1 cellular context compared by ENCODE assay signal in genomic region chr21:46324390-46325072, GRCh38.
TF ChIP-seq lines count a peak whose summit lies in the region.

No MANE protein-coding gene starts in this region.

TF ChIP-seq in K562, 482 proteins besides CTCF, POLR2A, EP300 and RAD21 (continues in another document):
- TF ChIP-seq, protein P1, sequence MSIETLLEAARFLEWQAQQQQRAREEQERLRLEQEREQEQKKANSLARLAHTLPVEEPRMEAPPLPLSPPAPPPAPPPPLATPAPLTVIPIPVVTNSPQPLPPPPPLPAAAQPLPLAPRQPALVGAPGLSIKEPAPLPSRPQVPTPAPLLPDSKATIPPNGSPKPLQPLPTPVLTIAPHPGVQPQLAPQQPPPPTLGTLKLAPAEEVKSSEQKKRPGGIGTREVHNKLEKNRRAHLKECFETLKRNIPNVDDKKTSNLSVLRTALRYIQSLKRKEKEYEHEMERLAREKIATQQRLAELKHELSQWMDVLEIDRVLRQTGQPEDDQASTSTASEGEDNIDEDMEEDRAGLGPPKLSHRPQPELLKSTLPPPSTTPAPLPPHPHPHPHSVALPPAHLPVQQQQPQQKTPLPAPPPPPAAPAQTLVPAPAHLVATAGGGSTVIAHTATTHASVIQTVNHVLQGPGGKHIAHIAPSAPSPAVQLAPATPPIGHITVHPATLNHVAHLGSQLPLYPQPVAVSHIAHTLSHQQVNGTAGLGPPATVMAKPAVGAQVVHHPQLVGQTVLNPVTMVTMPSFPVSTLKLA (conservative IDR thresholded peaks at IDR 0.05), result no peak
- TF ChIP-seq ZNF384 (IDR thresholded peaks at IDR 0.05; ENCODE audit: low read depth, low read length), result no peak
- TF ChIP-seq, protein P2, sequence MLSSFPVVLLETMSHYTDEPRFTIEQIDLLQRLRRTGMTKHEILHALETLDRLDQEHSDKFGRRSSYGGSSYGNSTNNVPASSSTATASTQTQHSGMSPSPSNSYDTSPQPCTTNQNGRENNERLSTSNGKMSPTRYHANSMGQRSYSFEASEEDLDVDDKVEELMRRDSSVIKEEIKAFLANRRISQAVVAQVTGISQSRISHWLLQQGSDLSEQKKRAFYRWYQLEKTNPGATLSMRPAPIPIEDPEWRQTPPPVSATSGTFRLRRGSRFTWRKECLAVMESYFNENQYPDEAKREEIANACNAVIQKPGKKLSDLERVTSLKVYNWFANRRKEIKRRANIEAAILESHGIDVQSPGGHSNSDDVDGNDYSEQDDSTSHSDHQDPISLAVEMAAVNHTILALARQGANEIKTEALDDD (IDR thresholded peaks at IDR 0.05), result no peak
- no peak for TF ChIP-seq ZNF124 (CRISPR knock-in tag; IDR thresholded peaks at IDR 0.05)
- TF ChIP-seq SP1 (CRISPR knock-in tag; IDR thresholded peaks at IDR 0.05), result peak; percentile 36; the same call in 1 of the 2 replicates
- TF ChIP-seq ZZZ3 (IDR thresholded peaks at IDR 0.05), result no peak
- no peak for TF ChIP-seq HEY1 (CRISPR knock-in tag; IDR thresholded peaks at IDR 0.05; ENCODE audit: borderline replicate concordance)
- TF ChIP-seq TOE1 (IDR thresholded peaks at IDR 0.05; ENCODE audit: borderline replicate concordance), result peak; percentile 26; the same call in 1 of the 2 replicates
- no peak for TF ChIP-seq TOE1 (CRISPR knock-in tag; IDR thresholded peaks at IDR 0.05; ENCODE audit: borderline replicate concordance, low read depth)
- TF ChIP-seq FOXP1 (CRISPR knock-in tag; IDR thresholded peaks at IDR 0.05), result no peak
- no peak for TF ChIP-seq JUNB (CRISPR knock-in tag; conservative IDR thresholded peaks at IDR 0.05)
- peak; percentile 28 for TF ChIP-seq CCNT2 (IDR thresholded peaks at IDR 0.05; ENCODE audit: borderline replicate concordance, extremely low read depth, insufficient read length, low read depth, low read length)
- TF ChIP-seq POLR2AphosphoS5 (IDR thresholded peaks at IDR 0.05; ENCODE audit: control insufficient read depth, insufficient read depth, low read depth, low read length), result peak; percentile 50; the same call in 1 of the 2 replicates
- no peak for TF ChIP-seq CBFA2T3 (IDR thresholded peaks at IDR 0.05)
- TF ChIP-seq, protein P3, sequence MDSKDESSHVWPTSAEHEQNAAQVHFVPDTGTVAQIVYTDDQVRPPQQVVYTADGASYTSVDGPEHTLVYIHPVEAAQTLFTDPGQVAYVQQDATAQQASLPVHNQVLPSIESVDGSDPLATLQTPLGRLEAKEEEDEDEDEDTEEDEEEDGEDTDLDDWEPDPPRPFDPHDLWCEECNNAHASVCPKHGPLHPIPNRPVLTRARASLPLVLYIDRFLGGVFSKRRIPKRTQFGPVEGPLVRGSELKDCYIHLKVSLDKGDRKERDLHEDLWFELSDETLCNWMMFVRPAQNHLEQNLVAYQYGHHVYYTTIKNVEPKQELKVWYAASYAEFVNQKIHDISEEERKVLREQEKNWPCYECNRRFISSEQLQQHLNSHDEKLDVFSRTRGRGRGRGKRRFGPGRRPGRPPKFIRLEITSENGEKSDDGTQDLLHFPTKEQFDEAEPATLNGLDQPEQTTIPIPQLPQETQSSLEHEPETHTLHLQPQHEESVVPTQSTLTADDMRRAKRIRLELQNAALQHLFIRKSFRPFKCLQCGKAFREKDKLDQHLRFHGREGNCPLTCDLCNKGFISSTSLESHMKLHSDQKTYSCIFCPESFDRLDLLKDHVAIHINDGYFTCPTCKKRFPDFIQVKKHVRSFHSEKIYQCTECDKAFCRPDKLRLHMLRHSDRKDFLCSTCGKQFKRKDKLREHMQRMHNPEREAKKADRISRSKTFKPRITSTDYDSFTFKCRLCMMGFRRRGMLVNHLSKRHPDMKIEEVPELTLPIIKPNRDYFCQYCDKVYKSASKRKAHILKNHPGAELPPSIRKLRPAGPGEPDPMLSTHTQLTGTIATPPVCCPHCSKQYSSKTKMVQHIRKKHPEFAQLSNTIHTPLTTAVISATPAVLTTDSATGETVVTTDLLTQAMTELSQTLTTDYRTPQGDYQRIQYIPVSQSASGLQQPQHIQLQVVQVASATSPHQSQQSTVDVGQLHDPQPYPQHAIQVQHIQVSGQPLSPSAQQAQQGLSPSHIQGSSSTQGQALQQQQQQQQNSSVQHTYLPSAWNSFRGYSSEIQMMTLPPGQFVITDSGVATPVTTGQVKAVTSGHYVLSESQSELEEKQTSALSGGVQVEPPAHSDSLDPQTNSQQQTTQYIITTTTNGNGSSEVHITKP (IDR thresholded peaks at IDR 0.05; ENCODE audit: partially characterized antibody), result no peak
- TF ChIP-seq, protein P4, sequence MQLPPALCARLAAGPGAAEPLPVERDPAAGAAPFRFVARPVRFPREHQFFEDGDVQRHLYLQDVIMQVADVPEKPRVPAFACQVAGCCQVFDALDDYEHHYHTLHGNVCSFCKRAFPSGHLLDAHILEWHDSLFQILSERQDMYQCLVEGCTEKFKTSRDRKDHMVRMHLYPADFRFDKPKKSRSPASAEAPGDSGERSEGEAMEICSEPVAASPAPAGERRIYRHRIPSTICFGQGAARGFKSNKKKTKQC (CRISPR knock-in tag; IDR thresholded peaks at IDR 0.05), result no peak
- TF ChIP-seq, protein P5, sequence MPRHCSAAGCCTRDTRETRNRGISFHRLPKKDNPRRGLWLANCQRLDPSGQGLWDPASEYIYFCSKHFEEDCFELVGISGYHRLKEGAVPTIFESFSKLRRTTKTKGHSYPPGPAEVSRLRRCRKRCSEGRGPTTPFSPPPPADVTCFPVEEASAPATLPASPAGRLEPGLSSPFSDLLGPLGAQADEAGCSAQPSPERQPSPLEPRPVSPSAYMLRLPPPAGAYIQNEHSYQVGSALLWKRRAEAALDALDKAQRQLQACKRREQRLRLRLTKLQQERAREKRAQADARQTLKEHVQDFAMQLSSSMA (CRISPR knock-in tag; IDR thresholded peaks at IDR 0.05), result 0 out of 2 replicates have a peak, but pooled peaks have one; percentile 41
- TF ChIP-seq ZNF766 (CRISPR knock-in tag; conservative IDR thresholded peaks at IDR 0.05), result peak; percentile 46; the same call in 1 of the 2 replicates
- TF ChIP-seq SP2 (IDR thresholded peaks at IDR 0.05; ENCODE audit: extremely low read depth, low read depth, low read length, poor library complexity, severe bottlenecking), result peak; percentile 46
- TF ChIP-seq ZSCAN32 (CRISPR knock-in tag; IDR thresholded peaks at IDR 0.05), result no peak
- TF ChIP-seq ZNF239 (CRISPR knock-in tag; IDR thresholded peaks at IDR 0.05), result no peak; the same call in 1 of the 2 replicates
- no peak for TF ChIP-seq ZNF668 (CRISPR knock-in tag; IDR thresholded peaks at IDR 0.05)
- TF ChIP-seq HDAC8 (tag; IDR thresholded peaks at IDR 0.05), result no peak
- TF ChIP-seq, protein P6, sequence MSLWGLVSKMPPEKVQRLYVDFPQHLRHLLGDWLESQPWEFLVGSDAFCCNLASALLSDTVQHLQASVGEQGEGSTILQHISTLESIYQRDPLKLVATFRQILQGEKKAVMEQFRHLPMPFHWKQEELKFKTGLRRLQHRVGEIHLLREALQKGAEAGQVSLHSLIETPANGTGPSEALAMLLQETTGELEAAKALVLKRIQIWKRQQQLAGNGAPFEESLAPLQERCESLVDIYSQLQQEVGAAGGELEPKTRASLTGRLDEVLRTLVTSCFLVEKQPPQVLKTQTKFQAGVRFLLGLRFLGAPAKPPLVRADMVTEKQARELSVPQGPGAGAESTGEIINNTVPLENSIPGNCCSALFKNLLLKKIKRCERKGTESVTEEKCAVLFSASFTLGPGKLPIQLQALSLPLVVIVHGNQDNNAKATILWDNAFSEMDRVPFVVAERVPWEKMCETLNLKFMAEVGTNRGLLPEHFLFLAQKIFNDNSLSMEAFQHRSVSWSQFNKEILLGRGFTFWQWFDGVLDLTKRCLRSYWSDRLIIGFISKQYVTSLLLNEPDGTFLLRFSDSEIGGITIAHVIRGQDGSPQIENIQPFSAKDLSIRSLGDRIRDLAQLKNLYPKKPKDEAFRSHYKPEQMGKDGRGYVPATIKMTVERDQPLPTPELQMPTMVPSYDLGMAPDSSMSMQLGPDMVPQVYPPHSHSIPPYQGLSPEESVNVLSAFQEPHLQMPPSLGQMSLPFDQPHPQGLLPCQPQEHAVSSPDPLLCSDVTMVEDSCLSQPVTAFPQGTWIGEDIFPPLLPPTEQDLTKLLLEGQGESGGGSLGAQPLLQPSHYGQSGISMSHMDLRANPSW (CRISPR knock-in tag; IDR thresholded peaks at IDR 0.05), result no peak
- TF ChIP-seq KDM5B (IDR thresholded peaks at IDR 0.05; ENCODE audit: insufficient replicate concordance, low read depth, low read length), result peak; percentile 82
- TF ChIP-seq KLF16 (IDR thresholded peaks at IDR 0.05), result no peak
- no peak for TF ChIP-seq NFE2L1 (tag; IDR thresholded peaks at IDR 0.05; ENCODE audit: borderline replicate concordance, low read depth)
- TF ChIP-seq MCM7 (IDR thresholded peaks at IDR 0.05), result no peak
- TF ChIP-seq SREBF2 (CRISPR knock-in tag; IDR thresholded peaks at IDR 0.05), result no peak
- no peak for TF ChIP-seq IFI16 (CRISPR knock-in tag; IDR thresholded peaks at IDR 0.05)
- TF ChIP-seq ATF3 (IDR thresholded peaks at IDR 0.05), result no peak
- no peak for TF ChIP-seq ATF3 (CRISPR knock-in tag; conservative IDR thresholded peaks at IDR 0.05)
- no peak for TF ChIP-seq EWSR1 (IDR thresholded peaks at IDR 0.05; ENCODE audit: borderline replicate concordance, low read depth, partially characterized antibody)
- no peak for TF ChIP-seq ZBTB49 (CRISPR knock-in tag; IDR thresholded peaks at IDR 0.05; ENCODE audit: borderline replicate concordance)
- no peak for TF ChIP-seq BCOR (IDR thresholded peaks at IDR 0.05)
- no peak for TF ChIP-seq PTTG1 (tag; IDR thresholded peaks at IDR 0.05; ENCODE audit: low read depth)
- TF ChIP-seq KDM2B (CRISPR knock-in tag; IDR thresholded peaks at IDR 0.05), result peak; percentile 87; the same call in 1 of the 2 replicates
- TF ChIP-seq ZNF699 (CRISPR knock-in tag; IDR thresholded peaks at IDR 0.05; ENCODE audit: insufficient replicate concordance), result no peak
- TF ChIP-seq STAT5B (CRISPR knock-in tag; IDR thresholded peaks at IDR 0.05), result no peak
- TF ChIP-seq, protein P7, sequence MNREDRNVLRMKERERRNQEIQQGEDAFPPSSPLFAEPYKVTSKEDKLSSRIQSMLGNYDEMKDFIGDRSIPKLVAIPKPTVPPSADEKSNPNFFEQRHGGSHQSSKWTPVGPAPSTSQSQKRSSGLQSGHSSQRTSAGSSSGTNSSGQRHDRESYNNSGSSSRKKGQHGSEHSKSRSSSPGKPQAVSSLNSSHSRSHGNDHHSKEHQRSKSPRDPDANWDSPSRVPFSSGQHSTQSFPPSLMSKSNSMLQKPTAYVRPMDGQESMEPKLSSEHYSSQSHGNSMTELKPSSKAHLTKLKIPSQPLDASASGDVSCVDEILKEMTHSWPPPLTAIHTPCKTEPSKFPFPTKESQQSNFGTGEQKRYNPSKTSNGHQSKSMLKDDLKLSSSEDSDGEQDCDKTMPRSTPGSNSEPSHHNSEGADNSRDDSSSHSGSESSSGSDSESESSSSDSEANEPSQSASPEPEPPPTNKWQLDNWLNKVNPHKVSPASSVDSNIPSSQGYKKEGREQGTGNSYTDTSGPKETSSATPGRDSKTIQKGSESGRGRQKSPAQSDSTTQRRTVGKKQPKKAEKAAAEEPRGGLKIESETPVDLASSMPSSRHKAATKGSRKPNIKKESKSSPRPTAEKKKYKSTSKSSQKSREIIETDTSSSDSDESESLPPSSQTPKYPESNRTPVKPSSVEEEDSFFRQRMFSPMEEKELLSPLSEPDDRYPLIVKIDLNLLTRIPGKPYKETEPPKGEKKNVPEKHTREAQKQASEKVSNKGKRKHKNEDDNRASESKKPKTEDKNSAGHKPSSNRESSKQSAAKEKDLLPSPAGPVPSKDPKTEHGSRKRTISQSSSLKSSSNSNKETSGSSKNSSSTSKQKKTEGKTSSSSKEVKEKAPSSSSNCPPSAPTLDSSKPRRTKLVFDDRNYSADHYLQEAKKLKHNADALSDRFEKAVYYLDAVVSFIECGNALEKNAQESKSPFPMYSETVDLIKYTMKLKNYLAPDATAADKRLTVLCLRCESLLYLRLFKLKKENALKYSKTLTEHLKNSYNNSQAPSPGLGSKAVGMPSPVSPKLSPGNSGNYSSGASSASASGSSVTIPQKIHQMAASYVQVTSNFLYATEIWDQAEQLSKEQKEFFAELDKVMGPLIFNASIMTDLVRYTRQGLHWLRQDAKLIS (CRISPR knock-in tag; IDR thresholded peaks at IDR 0.05), result no peak; the same call in 1 of the 2 replicates
- peak; percentile 63 for TF ChIP-seq CTCFL (IDR thresholded peaks at IDR 0.05; ENCODE audit: borderline replicate concordance, insufficient read depth, low read depth, low read length, poor library complexity, severe bottlenecking)
- no peak for TF ChIP-seq ZNF586 (CRISPR knock-in tag; conservative IDR thresholded peaks at IDR 0.05)
